Comparison of ENCODE assay signal across 1 cellular context in the genomic region with DNA sequence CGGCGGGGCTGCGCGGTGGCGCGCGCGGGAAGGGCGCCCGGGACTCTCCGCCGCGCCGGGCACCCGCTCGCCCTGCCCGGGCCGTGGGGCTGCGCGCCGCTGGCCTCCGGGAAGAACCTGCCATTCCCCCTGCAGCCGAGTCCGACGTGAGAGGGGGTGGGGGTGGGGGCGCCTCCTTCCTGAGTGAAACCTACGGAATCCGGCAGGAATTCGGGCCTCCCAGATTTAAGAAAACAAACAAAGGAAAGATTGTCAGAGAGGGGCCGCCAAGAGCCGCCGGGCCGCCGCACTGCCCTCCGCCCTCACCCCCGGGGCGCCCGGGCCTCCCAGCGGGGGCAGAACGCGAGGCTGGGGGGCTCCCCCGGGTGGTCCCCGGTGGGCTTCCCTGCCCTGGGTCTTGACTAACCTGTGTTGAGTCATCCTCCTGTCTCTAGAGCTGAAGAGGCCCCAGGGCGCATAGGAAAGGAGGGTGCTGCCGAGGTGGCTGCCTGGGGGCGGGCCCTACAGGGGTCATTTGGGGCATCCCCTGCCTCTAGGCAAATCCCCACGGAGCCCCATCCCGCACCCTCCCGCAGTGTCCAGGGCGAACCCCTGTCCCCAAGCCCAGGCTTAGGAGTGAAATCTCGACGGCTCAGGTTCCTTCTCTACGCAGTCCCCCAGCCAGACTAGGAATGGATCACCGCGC.
TF ChIP-seq lines count a peak whose summit lies in the region.

No MANE protein-coding gene starts in this region.

TF ChIP-seq in HepG2, 621 proteins besides CTCF, POLR2A, EP300 and RAD21 (continued from another document and continues in another):
- TF ChIP-seq ZNF749 (CRISPR knock-in tag; IDR thresholded peaks at IDR 0.05; ENCODE audit: borderline replicate concordance) (no peak; the same call in 1 of the 2 replicates), KDM2A (CRISPR knock-in tag; IDR thresholded peaks at IDR 0.05; ENCODE audit: borderline replicate concordance, low read depth) (no peak; the same call in 1 of the 2 replicates), TBX2 (CRISPR knock-in tag; IDR thresholded peaks at IDR 0.05; ENCODE audit: borderline replicate concordance) (peak; percentile 50; the same call in 1 of the 2 replicates), EHMT2 (IDR thresholded peaks at IDR 0.05; ENCODE audit: borderline replicate concordance, low read depth, low read length) (no peak), SRSF4 (IDR thresholded peaks at IDR 0.05; ENCODE audit: low read depth, low read length, poor library complexity, severe bottlenecking) (no peak), NFIB (CRISPR knock-in tag; IDR thresholded peaks at IDR 0.05; ENCODE audit: borderline replicate concordance) (no peak), ZMAT3 (CRISPR knock-in tag; conservative IDR thresholded peaks at IDR 0.05) (0 out of 2 replicates have a peak, but pooled peaks have one; percentile 50), ZBTB7B (CRISPR knock-in tag; IDR thresholded peaks at IDR 0.05) (peak; percentile 99), FOSL1 (CRISPR knock-in tag; IDR thresholded peaks at IDR 0.05; ENCODE audit: borderline replicate concordance) (0 out of 2 replicates have a peak, but pooled peaks have one; percentile 28), HNRNPLL (IDR thresholded peaks at IDR 0.05; ENCODE audit: low read depth, low read length, poor library complexity, severe bottlenecking) (peak; percentile 59), ZNF570 (CRISPR knock-in tag; IDR thresholded peaks at IDR 0.05; ENCODE audit: borderline replicate concordance) (no peak), ZNF607 (CRISPR knock-in tag; IDR thresholded peaks at IDR 0.05; ENCODE audit: borderline replicate concordance) (0 out of 2 replicates have a peak, but pooled peaks have one; percentile 43), PHB2 (IDR thresholded peaks at IDR 0.05; ENCODE audit: partially characterized antibody) (no peak), CCAR2 (optimal IDR thresholded peaks at IDR 0.05; ENCODE audit: low read depth, low read length) (no peak), RXRB (CRISPR knock-in tag; IDR thresholded peaks at IDR 0.05; ENCODE audit: borderline replicate concordance) (peak; percentile 34; the same call in 1 of the 2 replicates), MYNN (CRISPR knock-in tag; IDR thresholded peaks at IDR 0.05; ENCODE audit: low read depth) (no peak), ZNF746 (CRISPR knock-in tag; IDR thresholded peaks at IDR 0.05) (peak; percentile 84; the same call in 1 of the 2 replicates), RXRA (CRISPR knock-in tag; IDR thresholded peaks at IDR 0.05) (peak; percentile 79; the same call in 1 of the 2 replicates), ADNP (CRISPR knock-in tag; IDR thresholded peaks at IDR 0.05) (no peak), ZNF567 (CRISPR knock-in tag; IDR thresholded peaks at IDR 0.05; ENCODE audit: borderline replicate concordance) (no peak), SIN3A (IDR thresholded peaks at IDR 0.05; ENCODE audit: borderline replicate concordance, low read depth, low read length) (0 out of 2 replicates have a peak, but pooled peaks have one; percentile 35), BCL6 (CRISPR knock-in tag; IDR thresholded peaks at IDR 0.05) (peak; percentile 51), NPAS2 (CRISPR knock-in tag; IDR thresholded peaks at IDR 0.05; ENCODE audit: borderline replicate concordance) (no peak), ZNF766 (CRISPR knock-in tag; IDR thresholded peaks at IDR 0.05; ENCODE audit: borderline replicate concordance) (peak; percentile 46; the same call in 1 of the 2 replicates), KAT7 (CRISPR knock-in tag; IDR thresholded peaks at IDR 0.05; ENCODE audit: borderline replicate concordance) (peak; percentile 63; the same call in 1 of the 2 replicates), ZNF546 (CRISPR knock-in tag; conservative IDR thresholded peaks at IDR 0.05) (no peak), ZNF556 (CRISPR knock-in tag; IDR thresholded peaks at IDR 0.05; ENCODE audit: borderline replicate concordance) (no peak), SP5 (CRISPR knock-in tag; IDR thresholded peaks at IDR 0.05; ENCODE audit: borderline replicate concordance, low read depth) (0 out of 2 replicates have a peak, but pooled peaks have one; percentile 16), POGZ (CRISPR knock-in tag; IDR thresholded peaks at IDR 0.05) (no peak), SAP130 (CRISPR knock-in tag; IDR thresholded peaks at IDR 0.05; ENCODE audit: low read depth) (peak; percentile 50; the same call in 1 of the 2 replicates), ATF1 (CRISPR knock-in tag; IDR thresholded peaks at IDR 0.05) (no peak), ASH2L (IDR thresholded peaks at IDR 0.05; ENCODE audit: insufficient read length, low read depth, low read length) (peak; percentile 41), IRF2 (CRISPR knock-in tag; IDR thresholded peaks at IDR 0.05) (0 out of 2 replicates have a peak, but pooled peaks have one; percentile 16), POLR2AphosphoS2 (IDR thresholded peaks at IDR 0.05; ENCODE audit: low read depth, low read length) (no peak), IKZF4 (CRISPR knock-in tag; IDR thresholded peaks at IDR 0.05; ENCODE audit: borderline replicate concordance, low read depth, not compliant biosample characterization) (no peak)
- TF ChIP-seq, protein P1, sequence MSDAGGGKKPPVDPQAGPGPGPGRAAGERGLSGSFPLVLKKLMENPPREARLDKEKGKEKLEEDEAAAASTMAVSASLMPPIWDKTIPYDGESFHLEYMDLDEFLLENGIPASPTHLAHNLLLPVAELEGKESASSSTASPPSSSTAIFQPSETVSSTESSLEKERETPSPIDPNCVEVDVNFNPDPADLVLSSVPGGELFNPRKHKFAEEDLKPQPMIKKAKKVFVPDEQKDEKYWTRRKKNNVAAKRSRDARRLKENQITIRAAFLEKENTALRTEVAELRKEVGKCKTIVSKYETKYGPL (CRISPR knock-in tag; IDR thresholded peaks at IDR 0.05) = no peak
- TF ChIP-seq, protein P2, sequence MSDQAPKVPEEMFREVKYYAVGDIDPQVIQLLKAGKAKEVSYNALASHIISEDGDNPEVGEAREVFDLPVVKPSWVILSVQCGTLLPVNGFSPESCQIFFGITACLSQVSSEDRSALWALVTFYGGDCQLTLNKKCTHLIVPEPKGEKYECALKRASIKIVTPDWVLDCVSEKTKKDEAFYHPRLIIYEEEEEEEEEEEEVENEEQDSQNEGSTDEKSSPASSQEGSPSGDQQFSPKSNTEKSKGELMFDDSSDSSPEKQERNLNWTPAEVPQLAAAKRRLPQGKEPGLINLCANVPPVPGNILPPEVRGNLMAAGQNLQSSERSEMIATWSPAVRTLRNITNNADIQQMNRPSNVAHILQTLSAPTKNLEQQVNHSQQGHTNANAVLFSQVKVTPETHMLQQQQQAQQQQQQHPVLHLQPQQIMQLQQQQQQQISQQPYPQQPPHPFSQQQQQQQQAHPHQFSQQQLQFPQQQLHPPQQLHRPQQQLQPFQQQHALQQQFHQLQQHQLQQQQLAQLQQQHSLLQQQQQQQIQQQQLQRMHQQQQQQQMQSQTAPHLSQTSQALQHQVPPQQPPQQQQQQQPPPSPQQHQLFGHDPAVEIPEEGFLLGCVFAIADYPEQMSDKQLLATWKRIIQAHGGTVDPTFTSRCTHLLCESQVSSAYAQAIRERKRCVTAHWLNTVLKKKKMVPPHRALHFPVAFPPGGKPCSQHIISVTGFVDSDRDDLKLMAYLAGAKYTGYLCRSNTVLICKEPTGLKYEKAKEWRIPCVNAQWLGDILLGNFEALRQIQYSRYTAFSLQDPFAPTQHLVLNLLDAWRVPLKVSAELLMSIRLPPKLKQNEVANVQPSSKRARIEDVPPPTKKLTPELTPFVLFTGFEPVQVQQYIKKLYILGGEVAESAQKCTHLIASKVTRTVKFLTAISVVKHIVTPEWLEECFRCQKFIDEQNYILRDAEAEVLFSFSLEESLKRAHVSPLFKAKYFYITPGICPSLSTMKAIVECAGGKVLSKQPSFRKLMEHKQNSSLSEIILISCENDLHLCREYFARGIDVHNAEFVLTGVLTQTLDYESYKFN (CRISPR knock-in tag; conservative IDR thresholded peaks at IDR 0.05) = peak; percentile 54
- TF ChIP-seq, protein P3, sequence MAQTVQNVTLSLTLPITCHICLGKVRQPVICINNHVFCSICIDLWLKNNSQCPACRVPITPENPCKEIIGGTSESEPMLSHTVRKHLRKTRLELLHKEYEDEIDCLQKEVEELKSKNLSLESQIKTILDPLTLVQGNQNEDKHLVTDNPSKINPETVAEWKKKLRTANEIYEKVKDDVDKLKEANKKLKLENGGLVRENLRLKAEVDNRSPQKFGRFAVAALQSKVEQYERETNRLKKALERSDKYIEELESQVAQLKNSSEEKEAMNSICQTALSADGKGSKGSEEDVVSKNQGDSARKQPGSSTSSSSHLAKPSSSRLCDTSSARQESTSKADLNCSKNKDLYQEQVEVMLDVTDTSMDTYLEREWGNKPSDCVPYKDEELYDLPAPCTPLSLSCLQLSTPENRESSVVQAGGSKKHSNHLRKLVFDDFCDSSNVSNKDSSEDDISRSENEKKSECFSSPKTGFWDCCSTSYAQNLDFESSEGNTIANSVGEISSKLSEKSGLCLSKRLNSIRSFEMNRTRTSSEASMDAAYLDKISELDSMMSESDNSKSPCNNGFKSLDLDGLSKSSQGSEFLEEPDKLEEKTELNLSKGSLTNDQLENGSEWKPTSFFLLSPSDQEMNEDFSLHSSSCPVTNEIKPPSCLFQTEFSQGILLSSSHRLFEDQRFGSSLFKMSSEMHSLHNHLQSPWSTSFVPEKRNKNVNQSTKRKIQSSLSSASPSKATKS (CRISPR knock-in tag; IDR thresholded peaks at IDR 0.05) = no peak
- TF ChIP-seq, protein P4, sequence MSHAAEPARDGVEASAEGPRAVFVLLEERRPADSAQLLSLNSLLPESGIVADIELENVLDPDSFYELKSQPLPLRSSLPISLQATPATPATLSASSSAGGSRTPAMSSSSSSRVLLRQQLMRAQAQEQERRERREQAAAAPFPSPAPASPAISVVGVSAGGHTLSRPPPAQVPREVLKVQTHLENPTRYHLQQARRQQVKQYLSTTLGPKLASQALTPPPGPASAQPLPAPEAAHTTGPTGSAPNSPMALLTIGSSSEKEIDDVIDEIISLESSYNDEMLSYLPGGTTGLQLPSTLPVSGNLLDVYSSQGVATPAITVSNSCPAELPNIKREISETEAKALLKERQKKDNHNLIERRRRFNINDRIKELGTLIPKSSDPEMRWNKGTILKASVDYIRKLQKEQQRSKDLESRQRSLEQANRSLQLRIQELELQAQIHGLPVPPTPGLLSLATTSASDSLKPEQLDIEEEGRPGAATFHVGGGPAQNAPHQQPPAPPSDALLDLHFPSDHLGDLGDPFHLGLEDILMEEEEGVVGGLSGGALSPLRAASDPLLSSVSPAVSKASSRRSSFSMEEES (CRISPR knock-in tag; IDR thresholded peaks at IDR 0.05) = no peak
- TF ChIP-seq, protein P5, sequence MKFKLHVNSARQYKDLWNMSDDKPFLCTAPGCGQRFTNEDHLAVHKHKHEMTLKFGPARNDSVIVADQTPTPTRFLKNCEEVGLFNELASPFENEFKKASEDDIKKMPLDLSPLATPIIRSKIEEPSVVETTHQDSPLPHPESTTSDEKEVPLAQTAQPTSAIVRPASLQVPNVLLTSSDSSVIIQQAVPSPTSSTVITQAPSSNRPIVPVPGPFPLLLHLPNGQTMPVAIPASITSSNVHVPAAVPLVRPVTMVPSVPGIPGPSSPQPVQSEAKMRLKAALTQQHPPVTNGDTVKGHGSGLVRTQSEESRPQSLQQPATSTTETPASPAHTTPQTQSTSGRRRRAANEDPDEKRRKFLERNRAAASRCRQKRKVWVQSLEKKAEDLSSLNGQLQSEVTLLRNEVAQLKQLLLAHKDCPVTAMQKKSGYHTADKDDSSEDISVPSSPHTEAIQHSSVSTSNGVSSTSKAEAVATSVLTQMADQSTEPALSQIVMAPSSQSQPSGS (CRISPR knock-in tag; IDR thresholded peaks at IDR 0.05) = 0 out of 2 replicates have a peak, but pooled peaks have one; percentile 35
- TF ChIP-seq, protein P6, sequence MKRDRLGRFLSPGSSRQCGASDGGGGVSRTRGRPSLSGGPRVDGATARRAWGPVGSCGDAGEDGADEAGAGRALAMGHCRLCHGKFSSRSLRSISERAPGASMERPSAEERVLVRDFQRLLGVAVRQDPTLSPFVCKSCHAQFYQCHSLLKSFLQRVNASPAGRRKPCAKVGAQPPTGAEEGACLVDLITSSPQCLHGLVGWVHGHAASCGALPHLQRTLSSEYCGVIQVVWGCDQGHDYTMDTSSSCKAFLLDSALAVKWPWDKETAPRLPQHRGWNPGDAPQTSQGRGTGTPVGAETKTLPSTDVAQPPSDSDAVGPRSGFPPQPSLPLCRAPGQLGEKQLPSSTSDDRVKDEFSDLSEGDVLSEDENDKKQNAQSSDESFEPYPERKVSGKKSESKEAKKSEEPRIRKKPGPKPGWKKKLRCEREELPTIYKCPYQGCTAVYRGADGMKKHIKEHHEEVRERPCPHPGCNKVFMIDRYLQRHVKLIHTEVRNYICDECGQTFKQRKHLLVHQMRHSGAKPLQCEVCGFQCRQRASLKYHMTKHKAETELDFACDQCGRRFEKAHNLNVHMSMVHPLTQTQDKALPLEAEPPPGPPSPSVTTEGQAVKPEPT (CRISPR knock-in tag; IDR thresholded peaks at IDR 0.05; ENCODE audit: low read depth) = no peak
- TF ChIP-seq, protein P7, sequence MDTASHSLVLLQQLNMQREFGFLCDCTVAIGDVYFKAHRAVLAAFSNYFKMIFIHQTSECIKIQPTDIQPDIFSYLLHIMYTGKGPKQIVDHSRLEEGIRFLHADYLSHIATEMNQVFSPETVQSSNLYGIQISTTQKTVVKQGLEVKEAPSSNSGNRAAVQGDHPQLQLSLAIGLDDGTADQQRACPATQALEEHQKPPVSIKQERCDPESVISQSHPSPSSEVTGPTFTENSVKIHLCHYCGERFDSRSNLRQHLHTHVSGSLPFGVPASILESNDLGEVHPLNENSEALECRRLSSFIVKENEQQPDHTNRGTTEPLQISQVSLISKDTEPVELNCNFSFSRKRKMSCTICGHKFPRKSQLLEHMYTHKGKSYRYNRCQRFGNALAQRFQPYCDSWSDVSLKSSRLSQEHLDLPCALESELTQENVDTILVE (CRISPR knock-in tag; IDR thresholded peaks at IDR 0.05) = no peak
- TF ChIP-seq, protein P8, sequence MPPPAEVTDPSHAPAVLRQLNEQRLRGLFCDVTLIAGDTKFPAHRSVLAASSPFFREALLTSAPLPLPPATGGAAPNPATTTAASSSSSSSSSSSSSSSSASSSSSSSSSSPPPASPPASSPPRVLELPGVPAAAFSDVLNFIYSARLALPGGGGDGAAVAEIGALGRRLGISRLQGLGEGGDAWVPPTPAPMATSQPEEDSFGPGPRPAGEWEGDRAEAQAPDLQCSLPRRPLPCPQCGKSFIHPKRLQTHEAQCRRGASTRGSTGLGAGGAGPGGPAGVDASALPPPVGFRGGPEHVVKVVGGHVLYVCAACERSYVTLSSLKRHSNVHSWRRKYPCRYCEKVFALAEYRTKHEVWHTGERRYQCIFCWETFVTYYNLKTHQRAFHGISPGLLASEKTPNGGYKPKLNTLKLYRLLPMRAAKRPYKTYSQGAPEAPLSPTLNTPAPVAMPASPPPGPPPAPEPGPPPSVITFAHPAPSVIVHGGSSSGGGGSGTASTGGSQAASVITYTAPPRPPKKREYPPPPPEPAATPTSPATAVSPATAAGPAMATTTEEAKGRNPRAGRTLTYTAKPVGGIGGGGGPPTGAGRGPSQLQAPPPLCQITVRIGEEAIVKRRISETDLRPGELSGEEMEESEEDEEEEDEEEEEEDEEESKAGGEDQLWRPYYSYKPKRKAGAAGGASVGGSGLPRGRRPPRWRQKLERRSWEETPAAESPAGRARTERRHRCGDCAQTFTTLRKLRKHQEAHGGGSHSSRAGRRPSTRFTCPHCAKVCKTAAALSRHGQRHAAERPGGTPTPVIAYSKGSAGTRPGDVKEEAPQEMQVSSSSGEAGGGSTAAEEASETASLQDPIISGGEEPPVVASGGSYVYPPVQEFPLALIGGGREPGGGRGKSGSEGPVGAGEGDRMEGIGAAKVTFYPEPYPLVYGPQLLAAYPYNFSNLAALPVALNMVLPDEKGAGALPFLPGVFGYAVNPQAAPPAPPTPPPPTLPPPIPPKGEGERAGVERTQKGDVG (CRISPR knock-in tag; IDR thresholded peaks at IDR 0.05; ENCODE audit: borderline replicate concordance) = peak; percentile 57; the same call in 1 of the 2 replicates
